In genomic region chr9:98191210-98191609, GRCh38 we compare ENCODE assay signal across 10 cellular contexts. TPM values are rescaled to one million over a fixed set of nuclear protein-coding genes. Genes with fewer than 3 reads are reported as not detected.
DNase-seq lines count a peak whose midpoint lies in the region; ATAC-seq and TF ChIP-seq lines count a peak whose summit lies in the region.
"Had no signal": no experiment of that assay in that cellular context is flagged by ENCODE, and none has a peak within 500 bp of the region (broad histone marks: within the 10 kb centered on the region; RNA-seq: fewer than 3 reads in every experiment).

No MANE protein-coding gene starts in this region.

- peak overlapping the region; percentile 47 to 66 for H3K4me3 ChIP-seq in CD4-positive, alpha-beta memory T cell (ENCODE audit: low read length in 2 of 2)
- H3K4me3 ChIP-seq in effector memory CD4-positive, alpha-beta T cell (ENCODE audit: insufficient read depth, low read depth, low read length, poor library complexity, severe bottlenecking) = peak overlapping the region; percentile 87

- no peaks in the 10 kb centered on the region for H3K27me3 Mint-ChIP-seq in CD4-positive, alpha-beta memory T cell
- H3K27me3 Mint-ChIP-seq in nephron progenitor cell (ENCODE audit: low read depth, poor library complexity) = peaks cover 20% of the 10 kb centered on the region

- peak overlapping the region in 6 of 7 donors; percentile 36 to 66 (median 62) for H3K27ac Mint-ChIP-seq in CD4-positive, alpha-beta memory T cell
- H3K27ac Mint-ChIP-seq in nephron progenitor cell = no peak overlapping the region

- POLR2A ChIA-PET in CD4-positive, alpha-beta memory T cell (lab: Charles Lee; ENCODE audit: partially characterized antibody) = interaction anchor here (1.2 to 4.1 kb wide), 10 partner anchors 65 to 269 kb away, joined by 3 to 53 read pairs (median 8); partner anchors contain the start of genes NANS, TBC1D2, TRIM14 and TRMO

- DNase-seq in CD4-positive, alpha-beta memory T cell = no peak
- DNase-seq in NCI-H69 (lab: John Stamatoyannopoulos, UW) (peak; percentile 24), nephron progenitor cell (no peak), iPS-NIHi7 (ENCODE audit: extremely low spot score) (no peak), GM10266 (ENCODE audit: extremely low spot score) (no peak), NCI-H187 treated with DMSO at 0.1 percent for 48 hours (lab: John Stamatoyannopoulos, UW) (no peak)
- no peak for DNase-seq in effector memory CD4-positive, alpha-beta T cell
- DNase-seq: MM.1S, tibial artery had no signal

- intact Hi-C loops in CD4-positive, alpha-beta memory T cell (cut with micrococcal nuclease) = loop anchor here (5.0 kb wide), 1 partner anchor 134 kb away; the partner anchor contains the start of gene NANS

- TF ChIP-seq CTCF in nephron progenitor cell (IDR thresholded peaks at IDR 0.05) (no peak), GM10266 (IDR thresholded peaks at IDR 0.05; ENCODE audit: control insufficient read depth, insufficient read depth, low read depth, missing control alignments) (no peak)

- CTCF ChIA-PET in CD4-positive, alpha-beta memory T cell (lab: Charles Lee; ENCODE audit: partially characterized antibody) = interaction anchor here (0.9 to 4.3 kb wide), 9 partner anchors 10 to 117 kb away, joined by 3 to 34 read pairs (median 4); partner anchors contain the start of gene TRIM14

- no peak for ATAC-seq in HG03460 (IDR thresholded peaks at IDR 0.05; ENCODE audit: unreplicated experiment)

- H3K9me3 ChIP-seq in CD4-positive, alpha-beta memory T cell (ENCODE audit: control insufficient read depth in 1 of 2, low read length in 2 of 2) = no peaks in the 10 kb centered on the region
- no peaks in the 10 kb centered on the region for H3K9me3 ChIP-seq in effector memory CD4-positive, alpha-beta T cell (ENCODE audit: control insufficient read depth, low read length)
- H3K9me3 ChIP-seq: tibial artery had no signal

- H3K9me3 Mint-ChIP-seq in CD4-positive, alpha-beta memory T cell = no peaks in the 10 kb centered on the region
- H3K9me3 Mint-ChIP-seq in nephron progenitor cell = no peaks in the 10 kb centered on the region

- peak overlapping the region; percentile 38 for H3K27ac ChIP-seq in CD4-positive, alpha-beta memory T cell (ENCODE audit: low read depth, low read length)
- H3K27ac ChIP-seq in effector memory CD4-positive, alpha-beta T cell (ENCODE audit: insufficient read depth, low read length, poor library complexity, severe bottlenecking) = peak overlapping the region; percentile 39
- H3K27ac ChIP-seq: tibial artery had no signal

- peaks cover 0 to 4% of the 10 kb centered on the region in 2 donors for H3K36me3 Mint-ChIP-seq in CD4-positive, alpha-beta memory T cell
- H3K36me3 Mint-ChIP-seq in nephron progenitor cell (ENCODE audit: low read depth) = no peaks in the 10 kb centered on the region

- H3K4me3 Mint-ChIP-seq in CD4-positive, alpha-beta memory T cell = peak overlapping the region; percentile 77 to 87 (median 80)
- peak overlapping the region; percentile 73 for H3K4me3 Mint-ChIP-seq in nephron progenitor cell

- H3K4me1 Mint-ChIP-seq in CD4-positive, alpha-beta memory T cell = peaks cover 20 to 54% (median 41%) of the 10 kb centered on the region in 4 donors
- peaks cover 10% of the 10 kb centered on the region for H3K4me1 Mint-ChIP-seq in nephron progenitor cell

- H3K4me1 ChIP-seq in CD4-positive, alpha-beta memory T cell (ENCODE audit: insufficient read depth, low read length) = peaks cover 44% of the 10 kb centered on the region
- H3K4me1 ChIP-seq in effector memory CD4-positive, alpha-beta T cell (ENCODE audit: control insufficient read depth, insufficient read depth, low read length, poor library complexity, severe bottlenecking) = peaks cover 27% of the 10 kb centered on the region

- H3K36me3 ChIP-seq in CD4-positive, alpha-beta memory T cell (ENCODE audit: insufficient read depth, low read length) = no peaks in the 10 kb centered on the region
- H3K36me3 ChIP-seq in effector memory CD4-positive, alpha-beta T cell (ENCODE audit: control insufficient read depth, insufficient read depth, low read length) = no peaks in the 10 kb centered on the region
- H3K36me3 ChIP-seq: tibial artery had no signal

- H3K27me3 ChIP-seq in CD4-positive, alpha-beta memory T cell (ENCODE audit: insufficient read depth, low read length) = no peaks in the 10 kb centered on the region
- H3K27me3 ChIP-seq in effector memory CD4-positive, alpha-beta T cell (replicated peaks; ENCODE audit: control insufficient read depth, insufficient read depth, low read length, poor library complexity, severe bottlenecking) = no peaks in the 10 kb centered on the region
- H3K27me3 ChIP-seq: tibial artery had no signal

RNA-seq across cellular contexts. Expression of gene CORO2A, which starts 1.2 kb away (rescaled TPM):
- 1 to 10 TPM; 8.3 to 8.6 TPM for total RNA-seq in CD4-positive, alpha-beta memory T cell
- 10 to 100 TPM in 1 of 2 donors, 1 to 10 TPM in 1; 4.4 to 11.9 TPM for polyA plus RNA-seq in CD4-positive, alpha-beta memory T cell
